Comparison of ENCODE assay signal across 29 cellular contexts in the genomic region with DNA sequence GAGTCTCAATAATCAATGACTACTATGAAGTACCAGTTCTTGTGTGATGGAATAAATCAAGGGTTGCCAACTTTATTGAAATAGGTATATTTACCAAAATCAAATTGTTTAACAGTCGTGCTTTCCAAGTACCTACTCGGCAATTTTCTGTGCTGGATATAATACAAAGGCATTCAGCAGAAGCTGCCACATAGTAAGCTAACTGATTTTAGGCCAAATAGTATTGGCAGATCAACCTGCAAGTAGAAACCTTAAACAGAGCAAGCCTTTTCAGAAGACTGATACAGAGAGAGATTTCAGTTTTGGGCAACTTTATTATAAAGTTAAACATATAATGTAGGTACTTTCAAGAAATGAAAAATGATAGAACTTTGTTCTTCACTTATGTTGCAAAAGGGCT.
"Had no signal": no experiment of that assay in that cellular context is flagged by ENCODE, and none has a peak within 500 bp of the region (broad histone marks: within the 10 kb centered on the region; RNA-seq: fewer than 3 reads in every experiment).

No MANE protein-coding gene starts in this region.

- DNase-seq: activated B cell treated with CpG ODN at 0.5 μM for 24 hours; activated CD4-positive, alpha-beta memory T cell treated with anti-CD3 and anti-CD28 coated beads for 36 hours; activated CD4-positive, alpha-beta T cell treated with anti-CD3 and anti-CD28 coated beads for 4 hours; activated CD4-positive, alpha-beta T cell treated with anti-CD3 and anti-CD28 coated beads, Interleukin-2, amount 10 ng/mL, durations not matched to agents 24 days and 14 days; activated CD4-positive, alpha-beta T cell treated with anti-CD3 and anti-CD28 coated beads, Interleukin-2, amount 50 U/mL, for 1 hour; activated CD4-positive, alpha-beta T cell treated with anti-CD3 and anti-CD28 coated beads, Interleukin-2, amount 50 U/mL, for 4 hours; activated CD4-positive, CD25-positive, alpha-beta regulatory T cell treated with anti-CD3 and anti-CD28 coated beads, Interleukin-2, amount 50 U/mL, for 72 hours; activated CD8-positive, alpha-beta memory T cell treated with anti-CD3 and anti-CD28 coated beads, Interleukin-2, amount 50 U/mL, for 4 hours; activated CD8-positive, alpha-beta T cell treated with anti-CD3 and anti-CD28 coated beads for 36 hours; activated effector memory CD4-positive, alpha-beta T cell treated with anti-CD3 and anti-CD28 coated beads, Interleukin-2, amount 50 U/mL, for 16 hours; activated gamma-delta T cell treated with Interleukin-2 at 50 U/mL for 16 hours; activated naive CD4-positive, alpha-beta T cell; activated naive CD4-positive, alpha-beta T cell treated with anti-CD3 and anti-CD28 coated beads for 36 hours; activated naive CD4-positive, alpha-beta T cell treated with anti-CD3 and anti-CD28 coated beads, Interleukin-2, amount 50 U/mL, for 16 hours; activated naive CD8-positive, alpha-beta T cell treated with anti-CD3 and anti-CD28 coated beads for 36 hours; activated T-cell treated with anti-CD3 and anti-CD28 coated beads for 4 hours; activated T-cell treated with anti-CD3 and anti-CD28 coated beads, Interleukin-2, amount 50 U/mL, for 1 hour; activated T-cell treated with anti-CD3 and anti-CD28 coated beads, Interleukin-2, amount 50 U/mL, for 4 hours; activated T-cell treated with anti-CD3 and anti-CD28 coated beads, Interleukin-2, amount 50 U/mL, for 72 hours; adrenal gland; amniotic stem cell; aorta; body of pancreas; brain microvascular endothelial cell; central memory CD4-positive, alpha-beta T cell; cerebellar nuclear complex; T-helper 1 cell; T-helper 2 cell; T-helper 9 cell had no signal
